8 cellular contexts compared by ENCODE assay signal in genomic region chr1:205983925-205984725, GRCh38. TPM values are rescaled to one million over a fixed set of nuclear protein-coding genes. Genes with fewer than 3 reads are reported as not detected.
A peak's percentile ranks its signal among the peaks of the same experiment; 100 is the strongest.
DNase-seq lines count a peak whose midpoint lies in the region; ATAC-seq, FAIRE-seq and TF ChIP-seq lines count a peak whose summit lies in the region.

No MANE protein-coding gene starts in this region.

- DNase-seq in CD14-positive monocyte (ENCODE audit: low spot score) (peak; percentile 54), GM19239 (ENCODE audit: insufficient read length, low spot score) (peak; percentile 36), NOMO-1 treated with DMSO at 0.1 percent for 48 hours (lab: John Stamatoyannopoulos, UW; ENCODE audit: unreplicated experiment) (peak; percentile 11), T47D (ENCODE audit: low read depth in 1 of 2, low spot score in 1 of 2) (peak; percentile 74 to 97), iris pigment epithelial cell (ENCODE audit: low read depth) (peak; percentile 66), NK-92 (lab: John Stamatoyannopoulos, UW; ENCODE audit: unreplicated experiment) (no peak)
- DNase-seq in stimulated activated effector memory CD8-positive, alpha-beta T cell treated with anti-CD3 and anti-CD28 coated beads, Interleukin-12 subunit alpha, Interleukin-12 subunit beta, amount 100 ng/mL, for 72 hours (ENCODE audit: low spot score in 2 of 2): no peak

- H3K9me3 Mint-ChIP-seq in CD14-positive monocyte: peaks cover 0 to 3% (median 2%) of the 10 kb centered on the region in 7 donors
- peaks cover 5% of the 10 kb centered on the region for H3K9me3 Mint-ChIP-seq in stimulated activated effector memory CD8-positive, alpha-beta T cell treated with anti-CD3 and anti-CD28 coated beads, Interleukin-12 subunit alpha, Interleukin-12 subunit beta, amount 100 ng/mL, for 72 hours

- intact Hi-C loops in CD14-positive monocyte (cut with micrococcal nuclease): loop anchor here in 1 of 2 donors (1.0 to 10.0 kb wide), 2 partner anchors 51 to 122 kb away; no protein-coding TSS in a partner anchor

- peak overlapping the region in 1 of 7 donors; percentile 46 for H3K27ac Mint-ChIP-seq in CD14-positive monocyte
- no peak overlapping the region for H3K27ac Mint-ChIP-seq in stimulated activated effector memory CD8-positive, alpha-beta T cell treated with anti-CD3 and anti-CD28 coated beads, Interleukin-12 subunit alpha, Interleukin-12 subunit beta, amount 100 ng/mL, for 72 hours

- peaks cover 15% of the 10 kb centered on the region for H3K4me1 Mint-ChIP-seq in CD14-positive monocyte
- H3K4me1 Mint-ChIP-seq in stimulated activated effector memory CD8-positive, alpha-beta T cell treated with anti-CD3 and anti-CD28 coated beads, Interleukin-12 subunit alpha, Interleukin-12 subunit beta, amount 100 ng/mL, for 72 hours: no peaks in the 10 kb centered on the region

- in situ Hi-C loops in T47D (cut with HindIII; ENCODE audit: low pct_unique_long_range_greater_than_20kb, low sequenced_read_pairs): no loop called here

- peaks cover 0 to 2% (median 0%) of the 10 kb centered on the region in 3 donors for H3K27me3 Mint-ChIP-seq in CD14-positive monocyte (ENCODE audit: low read depth in 3 of 3)

- FAIRE-seq in GM19239 (lab: Jason Lieb, UNC): no peak

- H3K4me3 Mint-ChIP-seq in CD14-positive monocyte: no peak overlapping the region
- no peak overlapping the region for H3K4me3 Mint-ChIP-seq in stimulated activated effector memory CD8-positive, alpha-beta T cell treated with anti-CD3 and anti-CD28 coated beads, Interleukin-12 subunit alpha, Interleukin-12 subunit beta, amount 100 ng/mL, for 72 hours

- ATAC-seq in stimulated activated effector memory CD8-positive, alpha-beta T cell treated with anti-CD3 and anti-CD28 coated beads, Interleukin-12 subunit alpha, Interleukin-12 subunit beta, amount 100 ng/mL, for 72 hours: peak; percentile 65
- ATAC-seq in HG03457 (IDR thresholded peaks at IDR 0.05; ENCODE audit: unreplicated experiment): no peak

- TF ChIP-seq CTCF in CD14-positive monocyte (IDR thresholded peaks at IDR 0.05): peak; percentile 78

- H3K36me3 Mint-ChIP-seq in CD14-positive monocyte: peaks cover 0 to 6% of the 10 kb centered on the region in 2 donors
- no peaks in the 10 kb centered on the region for H3K36me3 Mint-ChIP-seq in stimulated activated effector memory CD8-positive, alpha-beta T cell treated with anti-CD3 and anti-CD28 coated beads, Interleukin-12 subunit alpha, Interleukin-12 subunit beta, amount 100 ng/mL, for 72 hours

RNA-seq across cellular contexts. Expression of gene RAB7B, which starts 19.1 kb away (rescaled TPM):
- under 1 TPM; 0.41 to 0.52 TPM for polyA plus RNA-seq in CD14-positive monocyte

RNA-seq across cellular contexts. Expression of gene CTSE, which starts 39.6 kb away (rescaled TPM):
- not detected for polyA plus RNA-seq in CD14-positive monocyte

RNA-seq across cellular contexts. Expression of gene SLC26A9, which starts 40.9 kb away (rescaled TPM):
- not detected for polyA plus RNA-seq in CD14-positive monocyte

Comparison
In these comparisons a context has a peak if more than half of its experiments do, and no peak if none do; other contexts are left out.
1. DNase-seq: peak in CD14-positive monocyte (single experiment), GM19239 (single experiment), NOMO-1 treated with DMSO at 0.1 percent for 48 hours (single experiment), T47D (2 of 2) and iris pigment epithelial cell (single experiment); none in stimulated activated effector memory CD8-positive, alpha-beta T cell treated with anti-CD3 and anti-CD28 coated beads, Interleukin-12 subunit alpha, Interleukin-12 subunit beta, amount 100 ng/mL, for 72 hours (0 of 2) and NK-92 (single experiment).